ENCODE assay signal across 1 cellular context in the genomic region with DNA sequence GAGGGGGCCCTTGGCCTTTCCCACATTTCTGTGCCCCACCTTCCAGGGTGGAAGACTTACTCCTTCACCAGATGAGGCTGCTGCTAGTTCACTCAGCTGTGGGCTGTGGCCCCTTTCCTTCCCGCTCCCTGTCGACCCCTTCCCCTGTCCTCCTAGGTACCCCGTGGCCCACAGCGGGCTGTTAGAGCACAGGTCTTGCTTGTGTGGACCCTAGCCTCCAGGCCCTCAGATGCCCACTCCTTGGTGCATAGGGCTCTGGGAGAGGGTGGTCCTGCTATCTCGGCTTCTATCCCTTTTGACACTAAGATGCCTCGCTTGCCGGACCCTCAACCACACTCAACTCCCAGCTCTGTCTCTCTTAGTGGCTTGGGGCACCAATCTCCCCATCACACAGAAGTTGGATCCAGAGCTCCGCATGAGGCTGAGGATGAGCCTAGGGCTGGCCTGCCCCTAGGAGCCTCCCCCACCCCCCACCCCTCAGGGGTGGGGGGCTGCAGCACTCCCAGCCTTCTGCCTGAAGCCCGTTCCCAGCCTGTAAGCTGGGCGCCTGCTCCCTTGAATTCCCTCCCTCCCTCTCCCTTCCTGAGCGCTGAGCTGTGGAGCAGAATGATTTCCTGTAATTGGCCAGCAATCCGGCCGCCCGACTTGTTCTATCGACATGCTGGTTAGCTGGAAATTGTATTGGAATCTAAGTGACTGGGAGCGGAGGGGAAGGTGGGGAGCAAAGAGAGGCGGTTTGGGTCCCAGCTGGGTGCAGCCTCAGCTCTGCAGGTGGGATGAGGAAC.
TF ChIP-seq lines count a peak whose summit lies in the region.

No MANE protein-coding gene starts in this region.

TF ChIP-seq in endothelial cell of umbilical vein, 7 proteins besides CTCF, POLR2A, EP300 and RAD21 (continued from another document):
- TF ChIP-seq MYC (IDR thresholded peaks at IDR 0.05; ENCODE audit: low read depth, low read length): no peak
